In genomic region chr9:16884952-16885513, GRCh38 we compare ENCODE assay signal across 1 cellular context.
TF ChIP-seq lines count a peak whose summit lies in the region.

No MANE protein-coding gene starts in this region.

TF ChIP-seq in GM23338, 12 proteins besides CTCF, POLR2A, EP300 and RAD21 (continued from another document):
- TF ChIP-seq EZH2phosphoT487 (IDR thresholded peaks at IDR 0.05; ENCODE audit: unreplicated experiment) (no peak), EZH2 (IDR thresholded peaks at IDR 0.05; ENCODE audit: low read depth, unreplicated experiment) (no peak), ZNF114 (CRISPR knock-in tag; IDR thresholded peaks at IDR 0.05) (no peak), ETS1 (IDR thresholded peaks at IDR 0.05) (no peak)
